ENCODE assay signal across 31 cellular contexts in the genomic region with DNA sequence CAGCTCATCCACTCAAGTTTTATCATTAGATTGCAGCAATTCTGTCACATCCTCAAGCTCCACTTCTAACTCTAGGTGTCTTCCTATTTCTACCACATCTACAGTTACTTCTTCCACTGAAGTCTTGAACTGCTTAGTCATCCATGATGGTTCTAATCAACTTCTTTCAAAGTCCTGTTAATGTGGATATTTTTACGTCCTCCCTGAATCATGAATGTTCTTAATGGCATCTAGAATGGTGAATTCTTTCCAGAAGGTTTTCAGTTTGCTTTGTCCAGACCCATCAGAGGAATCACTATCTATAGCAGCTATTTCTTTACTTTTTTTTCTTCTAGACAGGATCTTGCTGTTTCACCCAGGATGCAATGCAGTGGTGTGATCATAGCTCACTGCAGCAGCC.
"Had no signal": no experiment of that assay in that cellular context is flagged by ENCODE, and none has a peak within 500 bp of the region (broad histone marks: within the 10 kb centered on the region; RNA-seq: fewer than 3 reads in every experiment).

No MANE protein-coding gene starts in this region.

- H3K4me1 Mint-ChIP-seq: natural killer cell; nephron; neural progenitor cell; stimulated activated memory B cell treated with anti-CD40 and anti-IgM and Interleukin-4, amounts not matched to agents 10 μg/mL and 1 μg/mL and 100 μg/mL, for 72 hours had no signal

- H3K36me3 Mint-ChIP-seq: natural killer cell; neural progenitor cell; stimulated activated memory B cell treated with anti-CD40 and anti-IgM and Interleukin-4, amounts not matched to agents 10 μg/mL and 1 μg/mL and 100 μg/mL, for 72 hours; type B pancreatic cell had no signal

- ATAC-seq: natural killer cell; psoas muscle; right cardiac atrium; right lobe of liver; stimulated activated memory B cell treated with anti-CD40 and anti-IgM and Interleukin-4, amounts not matched to agents 10 μg/mL and 1 μg/mL and 100 μg/mL, for 72 hours; stimulated activated naive CD8-positive, alpha-beta T cell treated with anti-CD3 and anti-CD28 coated beads, Interleukin-15, amount 100 ng/mL, for 72 hours; stimulated activated naive CD8-positive, alpha-beta T cell treated with anti-CD3 and anti-CD28 coated beads, Interleukin-15, Interleukin-2, amounts not matched to agents 100 U/mL and 50 U/mL, for 24 hours; upper lobe of right lung had no signal

- H3K79me2 ChIP-seq: parathyroid adenoma had no signal

- H3K36me3 ChIP-seq: neural progenitor cell, ovary, right lobe of liver, sigmoid colon, spleen, suprapubic skin, tibial artery, transverse colon, upper lobe of right lung, uterus had no signal

- H3K9ac ChIP-seq: neural progenitor cell, parathyroid adenoma had no signal

- H3K27ac Mint-ChIP-seq: natural killer cell; nephron; neural progenitor cell; progenitor cell of endocrine pancreas; stimulated activated memory B cell treated with anti-CD40 and anti-IgM and Interleukin-4, amounts not matched to agents 10 μg/mL and 1 μg/mL and 100 μg/mL, for 72 hours; type B pancreatic cell had no signal

- H3K4me1 ChIP-seq: neural progenitor cell, parathyroid adenoma, psoas muscle, right lobe of liver, sigmoid colon, spleen, suprapubic skin, testis, tibial artery, transverse colon, upper lobe of right lung, uterus had no signal

- H3K9me3 Mint-ChIP-seq: nephron; neural progenitor cell; stimulated activated memory B cell treated with anti-CD40 and anti-IgM and Interleukin-4, amounts not matched to agents 10 μg/mL and 1 μg/mL and 100 μg/mL, for 72 hours; stimulated activated naive CD8-positive, alpha-beta T cell treated with anti-CD3 and anti-CD28 coated beads, Interleukin-15, amount 100 ng/mL, for 72 hours; type B pancreatic cell had no signal

- H3K4me2 ChIP-seq: neural progenitor cell, smooth muscle cell had no signal

- H3K27ac ChIP-seq: neural progenitor cell, ovary, parathyroid adenoma, psoas muscle, right lobe of liver, sigmoid colon, spleen, suprapubic skin, testis, tibial artery, transverse colon, upper lobe of right lung, uterus had no signal

- H2AFZ ChIP-seq: neural progenitor cell, parathyroid adenoma had no signal

- H3K27me3 Mint-ChIP-seq: progenitor cell of endocrine pancreas; stimulated activated memory B cell treated with anti-CD40 and anti-IgM and Interleukin-4, amounts not matched to agents 10 μg/mL and 1 μg/mL and 100 μg/mL, for 72 hours; type B pancreatic cell had no signal

- DNase-seq: natural killer cell; occipital lobe; ovary; posterior cingulate gyrus; psoas muscle; right cardiac atrium; right lobe of liver; sigmoid colon; spleen; stimulated activated CD4-positive, alpha-beta T cell treated with anti-CD3 and anti-CD28 coated beads, Interleukin-12 subunit alpha, Interleukin-12 subunit beta, amount 100 ng/mL, for 4 hours; stimulated activated CD4-positive, alpha-beta T cell treated with anti-CD3 and anti-CD28 coated beads, Interleukin-1b, Interleukin-23, amount 100 ng/mL, for 48 hours; stimulated activated CD4-positive, alpha-beta T cell treated with anti-CD3 and anti-CD28 coated beads, Interleukin-4, amount 100 ng/mL, for 1 hour; stimulated activated CD4-positive, alpha-beta T cell treated with anti-CD3 and anti-CD28 coated beads, Interleukin-4, amount 100 ng/mL, for 4 hours; stimulated activated CD8-positive, alpha-beta memory T cell treated with anti-CD3 and anti-CD28 coated beads, Interleukin-4, amount 100 ng/mL, for 48 hours; stimulated activated naive CD4-positive, alpha-beta T cell; stimulated activated naive CD8-positive, alpha-beta T cell treated with anti-CD3 and anti-CD28 coated beads, Interleukin-15, amount 100 ng/mL, for 72 hours; stimulated activated naive CD8-positive, alpha-beta T cell treated with anti-CD3 and anti-CD28 coated beads, Interleukin-15, Interleukin-2, amounts not matched to agents 100 U/mL and 50 U/mL, for 24 hours; substantia nigra; testis; tibial artery; transverse colon; upper lobe of right lung; uterus had no signal

- H3K27me3 ChIP-seq: neural progenitor cell, ovary, right lobe of liver, sigmoid colon, spleen, suprapubic skin, testis, tibial artery, transverse colon, upper lobe of right lung, uterus had no signal

- H3K9me3 ChIP-seq: ovary, psoas muscle, right lobe of liver, sigmoid colon, spleen, suprapubic skin, testis, tibial artery, transverse colon, upper lobe of right lung, uterus had no signal

- H3K4me3 Mint-ChIP-seq: natural killer cell; nephron; neural progenitor cell; stimulated activated memory B cell treated with anti-CD40 and anti-IgM and Interleukin-4, amounts not matched to agents 10 μg/mL and 1 μg/mL and 100 μg/mL, for 72 hours; stimulated activated naive CD8-positive, alpha-beta T cell treated with anti-CD3 and anti-CD28 coated beads, Interleukin-15, amount 100 ng/mL, for 72 hours; type B pancreatic cell had no signal

- H3K4me3 ChIP-seq: neural progenitor cell, ovary, psoas muscle, right lobe of liver, sigmoid colon, smooth muscle cell, spleen, suprapubic skin, testis, tibial artery, transverse colon, upper lobe of right lung, uterus had no signal
